ENCODE assay signal across 1 cellular context in the genomic region with DNA sequence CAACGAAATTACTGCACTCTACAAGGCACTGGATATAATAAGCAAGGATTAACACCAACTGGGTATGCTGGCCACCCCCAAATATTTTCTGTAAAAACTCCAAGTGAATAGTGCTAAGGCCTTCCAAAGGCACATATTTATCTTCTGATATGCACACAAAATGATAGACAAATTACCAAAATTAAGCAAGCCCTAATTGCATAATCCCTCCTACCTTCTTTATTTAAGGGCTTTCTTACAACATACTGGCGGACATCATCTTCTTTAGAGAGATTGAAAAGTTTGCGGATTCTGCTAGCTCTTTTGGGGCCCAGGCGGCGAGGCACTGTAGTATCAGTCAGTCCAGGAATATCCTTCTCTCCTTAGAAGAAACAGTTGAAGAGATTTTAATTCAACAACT.
TF ChIP-seq lines count a peak whose summit lies in the region.

No MANE protein-coding gene starts in this region.

TF ChIP-seq in HEK293, 187 proteins besides CTCF, POLR2A, EP300 and RAD21 (continued from another document):
- no peak for TF ChIP-seq ZNF404 (tag by site-specific recombination; IDR thresholded peaks at IDR 0.05)
- TF ChIP-seq ZNF776 (tag by site-specific recombination; IDR thresholded peaks at IDR 0.05; ENCODE audit: borderline replicate concordance): no peak
TF ChIP-seq in HEK293: peak in this region for 0.
